ENCODE assay signal across 32 cellular contexts in the genomic region with DNA sequence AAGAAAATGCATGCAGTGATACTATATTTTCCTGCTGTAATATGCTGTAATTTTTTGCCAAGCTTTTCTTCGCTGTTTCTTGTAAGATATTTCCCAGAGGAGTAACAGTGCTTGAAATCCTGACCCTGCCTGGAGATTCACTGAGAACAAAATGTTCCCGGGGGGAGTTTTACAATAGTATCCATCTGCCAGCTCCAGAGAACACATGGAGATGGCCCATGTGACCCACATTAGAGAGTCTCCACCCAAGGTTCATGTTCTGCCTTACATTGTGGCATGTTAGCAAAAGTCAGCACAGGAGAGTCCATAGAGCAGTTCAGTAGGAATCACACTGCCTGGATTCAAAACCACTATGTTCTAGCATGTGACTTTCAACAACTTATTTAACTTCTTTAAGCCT. TPM values are rescaled to one million over a fixed set of nuclear protein-coding genes. Genes with fewer than 3 reads are reported as not detected.
DNase-seq lines count a peak whose midpoint lies in the region; ATAC-seq and TF ChIP-seq lines count a peak whose summit lies in the region.
"Had no signal": no experiment of that assay in that cellular context is flagged by ENCODE, and none has a peak within 500 bp of the region (broad histone marks: within the 10 kb centered on the region; RNA-seq: fewer than 3 reads in every experiment).

No MANE protein-coding gene starts in this region.

- DNase-seq in LHCN-M2 (ENCODE audit: low read depth), result peak; percentile 72
- DNase-seq in fibroblast of the conjunctiva (ENCODE audit: low read depth), result peak; percentile 85
- DNase-seq in stromal cell of bone marrow (ENCODE audit: low read depth), result peak; percentile 24
- no peak for DNase-seq in NAMALWA (ENCODE audit: low spot score)
- no peak for DNase-seq in T-helper 2 cell
- no peak for DNase-seq in GM13977 (ENCODE audit: low spot score)
- DNase-seq: activated CD4-positive, alpha-beta T cell treated with anti-CD3 and anti-CD28 coated beads for 36 hours; activated CD8-positive, alpha-beta memory T cell treated with anti-CD3 and anti-CD28 coated beads for 24 hours; activated naive CD4-positive, alpha-beta T cell treated with anti-CD3 and anti-CD28 coated beads for 36 hours; activated T-cell treated with anti-CD3 and anti-CD28 coated beads, Interleukin-2, amount 50 U/mL, for 4 hours; anterior cingulate cortex; central memory CD4-positive, alpha-beta T cell; COR-L47; DND-41; kidney; NCI-H1417; NCI-H2107; NCI-H510A treated with DMSO at 0.1 percent for 48 hours; Peyer's patch; stimulated activated CD4-positive, alpha-beta T cell treated with anti-CD3 and anti-CD28 coated beads, Interleukin-1b, Interleukin-23, amount 100 ng/mL, for 48 hours; T-helper 1 cell; thyroid gland had no signal

- H3K9ac ChIP-seq in liver (ENCODE audit: low read depth in 1 of 2, low read length in 2 of 2), result no peak overlapping the region

- in situ Hi-C loops in GM13977 (cut with MboI; ENCODE audit: low pct_unique_long_range_greater_than_20kb, low sequenced_read_pairs, unreplicated experiment), result no loop called here

- H3K27me3 ChIP-seq in liver (ENCODE audit: control insufficient read depth in 4 of 4, insufficient read depth in 4 of 4, low read length in 3 of 4), result no peaks in the 10 kb centered on the region
- H3K27me3 ChIP-seq: Peyer's patch, SJSA1, thyroid gland had no signal

- TF ChIP-seq CTCF in liver (IDR thresholded peaks at IDR 0.05; ENCODE audit: low read depth, low read length, missing input control), result no peak
- no peak for TF ChIP-seq CTCF in GM13977 (IDR thresholded peaks at IDR 0.05; ENCODE audit: extremely low read depth, insufficient read depth, missing control alignments)

- no peaks in the 10 kb centered on the region for H3K36me3 ChIP-seq in liver (ENCODE audit: control insufficient read depth in 4 of 4, insufficient read depth in 3 of 4, low read depth in 1 of 4, low read length in 3 of 4)
- H3K36me3 ChIP-seq: Peyer's patch, SJSA1, thyroid gland had no signal

- ATAC-seq in GM19452 (IDR thresholded peaks at IDR 0.05; ENCODE audit: unreplicated experiment), result no peak
- ATAC-seq: A549; activated CD4-positive, alpha-beta T cell treated with anti-CD3 and anti-CD28 coated beads for 36 hours; activated T-cell treated with anti-CD3 and anti-CD28 coated beads, Interleukin-2, amount 50 U/mL, for 4 hours; GM12878; stimulated activated effector memory CD8-positive, alpha-beta T cell treated with anti-CD3 and anti-CD28 coated beads, Interleukin-12 subunit alpha, Interleukin-12 subunit beta, amount 100 ng/mL, for 72 hours had no signal

- no peaks in the 10 kb centered on the region for H3K4me1 ChIP-seq in liver (ENCODE audit: control insufficient read depth in 4 of 4, insufficient read depth in 4 of 4, low read length in 3 of 4)
- H3K4me1 ChIP-seq: A549, Peyer's patch, SJSA1, thyroid gland had no signal

- peak in 1 of 2 donors; percentile 7 for TF ChIP-seq RAD21 in liver (IDR thresholded peaks at IDR 0.05)

- no peaks in the 10 kb centered on the region for H3K9me3 ChIP-seq in liver (ENCODE audit: control insufficient read depth in 4 of 4, low read length in 3 of 4)
- H3K9me3 ChIP-seq: A549, Peyer's patch, SJSA1, thyroid gland had no signal

- WGBS in liver, result 89% methylated on average over 2 of the region's 2 CpGs

- H3K4me3 ChIP-seq in liver (ENCODE audit: low read depth in 1 of 3, low read length in 3 of 3), result no peak overlapping the region
- H3K4me3 ChIP-seq: A549, GM12878, Peyer's patch, SJSA1, thyroid gland had no signal

- H3K27ac ChIP-seq in liver (ENCODE audit: low read depth in 1 of 2, low read length in 2 of 2), result no peak overlapping the region
- H3K27ac ChIP-seq: A549, HL-60, Peyer's patch, SJSA1, thyroid gland had no signal

TF ChIP-seq in liver, 16 proteins besides CTCF, POLR2A, EP300 and RAD21:
- TF ChIP-seq NR2F2 (IDR thresholded peaks at IDR 0.05), result peak; percentile 69
- TF ChIP-seq HNF4G (IDR thresholded peaks at IDR 0.05), result no peak

RNA-seq across cellular contexts. Expression of a gene that starts 42.4 kb away (rescaled TPM):
- not detected in 2 replicates for total RNA-seq in LHCN-M2 (2014; rRNA removed)
- polyA plus RNA-seq in LHCN-M2 (2012), result not detected
- not detected for total RNA-seq in liver
- not detected for polyA plus RNA-seq in liver
- total RNA-seq: activated CD4-positive, alpha-beta T cell treated with anti-CD3 and anti-CD28 coated beads for 36 hours; activated naive CD4-positive, alpha-beta T cell treated with anti-CD3 and anti-CD28 coated beads for 36 hours; activated T-cell treated with anti-CD3 and anti-CD28 coated beads, Interleukin-2, amount 50 U/mL, for 4 hours; frontal cortex; GM12878; kidney; osteoblast; Peyer's patch; SJSA1 had no signal
- polyA plus RNA-seq: A549, BJ had no signal

Comparison
In these comparisons a context has a peak if more than half of its experiments do, and no peak if none do; other contexts are left out.
1. DNase-seq: peak in LHCN-M2 (single experiment), fibroblast of the conjunctiva (single experiment) and stromal cell of bone marrow (single experiment); none in NAMALWA (single experiment), T-helper 2 cell (0 of 5) and GM13977 (single experiment).